Comparison of ENCODE assay signal across 16 cellular contexts in the genomic region with DNA sequence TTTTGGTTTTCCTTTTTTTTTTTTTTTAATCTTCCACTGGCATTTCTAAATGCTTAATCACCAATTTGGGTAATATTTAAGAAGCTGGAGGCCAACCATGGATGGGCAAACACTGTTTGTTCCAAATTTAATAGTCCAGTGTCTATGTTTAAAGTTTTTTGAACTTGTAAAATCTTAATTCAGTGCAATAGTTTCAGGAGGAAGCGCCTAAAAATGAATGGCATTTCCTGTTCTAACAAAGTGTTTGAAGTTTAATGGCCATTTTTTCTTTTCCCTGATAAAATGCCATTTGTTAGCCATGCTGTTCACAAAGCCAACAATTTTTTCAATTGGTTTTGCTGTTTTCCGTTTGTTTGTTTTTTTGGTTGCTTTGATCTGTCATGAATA.
A peak's percentile ranks its signal among the peaks of the same experiment; 100 is the strongest.
DNase-seq lines count a peak whose midpoint lies in the region; ATAC-seq and TF ChIP-seq lines count a peak whose summit lies in the region.
"Had no signal": no experiment of that assay in that cellular context is flagged by ENCODE, and none has a peak within 500 bp of the region (broad histone marks: within the 10 kb centered on the region; RNA-seq: fewer than 3 reads in every experiment).

No MANE protein-coding gene starts in this region.

- H3K36me3 Mint-ChIP-seq in HFFc6 (ENCODE audit: low read depth), result no peaks in the 10 kb centered on the region
- no peaks in the 10 kb centered on the region for H3K36me3 Mint-ChIP-seq in activated T-cell treated with anti-CD3 and anti-CD28 coated beads, Interleukin-2, amount 50 U/mL, for 4 hours (ENCODE audit: insufficient read depth)
- H3K36me3 Mint-ChIP-seq: CD4-positive, alpha-beta memory T cell had no signal

- no peak overlapping the region for H3K4me3 Mint-ChIP-seq in HFFc6
- H3K4me3 Mint-ChIP-seq in activated T-cell treated with anti-CD3 and anti-CD28 coated beads, Interleukin-2, amount 50 U/mL, for 4 hours, result no peak overlapping the region
- H3K4me3 Mint-ChIP-seq: CD4-positive, alpha-beta memory T cell had no signal

- peak; percentile 28 for DNase-seq in AG10803 (ENCODE audit: low read depth)
- DNase-seq in HFFc6, result peak; percentile 21
- DNase-seq in dermis blood vessel endothelial cell, result peak; percentile 15
- peak; percentile 3 to 23 for DNase-seq in lung microvascular endothelial cell (ENCODE audit: low read depth in 2 of 2)
- no peak for DNase-seq in activated T-cell treated with anti-CD3 and anti-CD28 coated beads, Interleukin-2, amount 50 U/mL, for 4 hours
- DNase-seq in NCI-H2196 (lab: John Stamatoyannopoulos, UW; ENCODE audit: unreplicated experiment), result no peak
- no peak for DNase-seq in erythroblast (lab: John Stamatoyannopoulos, UW)
- DNase-seq: BE2C; Calu3; CD4-positive, alpha-beta memory T cell; DMS53; KG1; NCI-H1092 treated with DMSO at 0.1 percent for 48 hours; NCI-H2227 treated with DMSO at 0.1 percent for 48 hours; NCI-H524 treated with DMSO at 0.1 percent for 48 hours had no signal

- no peak for TF ChIP-seq CTCF in AG10803 (conservative IDR thresholded peaks at IDR 0.05; ENCODE audit: low read length)
- TF ChIP-seq CTCF in HFFc6 (IDR thresholded peaks at IDR 0.05), result no peak

- ATAC-seq in activated T-cell treated with anti-CD3 and anti-CD28 coated beads, Interleukin-2, amount 50 U/mL, for 4 hours, result no peak
- ATAC-seq: HCT116 had no signal

- H3K4me3 ChIP-seq in AG10803 (ENCODE audit: low read length), result no peak overlapping the region

- H3K27me3 Mint-ChIP-seq in HFFc6 (ENCODE audit: insufficient read depth), result no peaks in the 10 kb centered on the region
- peaks cover 6% of the 10 kb centered on the region for H3K27me3 Mint-ChIP-seq in activated T-cell treated with anti-CD3 and anti-CD28 coated beads, Interleukin-2, amount 50 U/mL, for 4 hours (ENCODE audit: low read depth)

- peaks cover 15% of the 10 kb centered on the region for H3K4me1 Mint-ChIP-seq in HFFc6 (ENCODE audit: low read depth)
- H3K4me1 Mint-ChIP-seq in activated T-cell treated with anti-CD3 and anti-CD28 coated beads, Interleukin-2, amount 50 U/mL, for 4 hours (ENCODE audit: low read depth), result no peaks in the 10 kb centered on the region
- H3K4me1 Mint-ChIP-seq: CD4-positive, alpha-beta memory T cell had no signal

- H3K27ac Mint-ChIP-seq in HFFc6, result no peak overlapping the region
- H3K27ac Mint-ChIP-seq: CD4-positive, alpha-beta memory T cell had no signal

- H3K9me3 Mint-ChIP-seq in HFFc6, result no peaks in the 10 kb centered on the region
- H3K9me3 Mint-ChIP-seq in activated T-cell treated with anti-CD3 and anti-CD28 coated beads, Interleukin-2, amount 50 U/mL, for 4 hours, result no peaks in the 10 kb centered on the region
- H3K9me3 Mint-ChIP-seq: CD4-positive, alpha-beta memory T cell had no signal

- no peak for TF ChIP-seq POLR2A in erythroblast (IDR thresholded peaks at IDR 0.05; ENCODE audit: low read length)

Comparison
In these comparisons a context has a peak if more than half of its experiments do, and no peak if none do; other contexts are left out.
1. DNase-seq: peak in AG10803 (single experiment), HFFc6 (single experiment), dermis blood vessel endothelial cell (single experiment) and lung microvascular endothelial cell (2 of 2); none in activated T-cell treated with anti-CD3 and anti-CD28 coated beads, Interleukin-2, amount 50 U/mL, for 4 hours (single experiment), NCI-H2196 (single experiment) and erythroblast (0 of 2).